ENCODE assay signal across 16 cellular contexts in the genomic region with DNA sequence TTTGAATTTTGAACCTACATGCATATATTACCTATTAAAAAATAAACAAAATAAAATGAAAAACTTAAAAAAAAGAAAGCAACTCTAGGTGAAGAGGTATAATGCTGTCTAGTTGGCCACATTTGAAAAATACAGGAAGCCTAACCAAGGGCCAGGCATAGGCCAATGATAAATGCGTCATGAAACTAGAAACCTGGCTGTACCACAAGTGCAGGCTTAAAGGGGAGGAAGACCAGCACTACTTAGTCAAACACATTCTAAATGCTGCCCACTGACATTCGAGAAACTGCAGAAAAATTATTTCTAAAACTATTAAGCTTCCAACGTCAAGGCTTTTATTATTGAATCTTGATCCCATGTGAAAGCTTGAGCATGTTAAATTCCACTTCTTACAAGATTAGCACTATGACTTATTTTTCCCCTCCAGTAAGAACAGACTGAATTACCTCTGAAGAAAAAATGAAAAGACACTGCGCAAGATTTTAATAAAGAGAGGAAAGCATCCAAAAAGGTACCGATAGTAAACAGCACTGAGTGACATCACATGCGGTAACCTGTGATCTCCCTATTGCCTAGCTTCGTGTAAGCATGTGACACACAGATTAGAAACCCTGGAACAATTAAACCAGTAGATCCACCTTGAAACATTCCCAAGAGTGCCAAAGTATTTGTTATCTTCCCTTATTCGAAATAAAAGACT. TPM values are rescaled to one million over a fixed set of nuclear protein-coding genes. Genes with fewer than 3 reads are reported as not detected.
DNase-seq lines count a peak whose midpoint lies in the region; FAIRE-seq and TF ChIP-seq lines count a peak whose summit lies in the region.
"Had no signal": no experiment of that assay in that cellular context is flagged by ENCODE, and none has a peak within 500 bp of the region (broad histone marks: within the 10 kb centered on the region; RNA-seq: fewer than 3 reads in every experiment).

No MANE protein-coding gene starts in this region.

- H3K9ac ChIP-seq in keratinocyte (ENCODE audit: control insufficient read depth, extremely low read depth, insufficient read depth, low read length) = no peak overlapping the region
- H3K9ac ChIP-seq in skeletal muscle tissue (ENCODE audit: low read depth in 1 of 3, low read length in 3 of 3) = no peak overlapping the region

- TF ChIP-seq CTCF in keratinocyte (optimal IDR thresholded peaks at IDR 0.05 in 1 of 3, IDR thresholded peaks at IDR 0.05 in 1 of 3, conservative IDR thresholded peaks at IDR 0.05 in 1 of 3; ENCODE audit: extremely low read depth in 1 of 3, insufficient read depth in 2 of 3, low read length in 3 of 3) = no peak

- peaks cover 18% of the 10 kb centered on the region for H3K79me2 ChIP-seq in keratinocyte (ENCODE audit: control insufficient read depth, insufficient read depth, low read length)

- H2AFZ ChIP-seq in keratinocyte (ENCODE audit: control insufficient read depth, low read length) = peak overlapping the region; percentile 70

- H3K9me1 ChIP-seq in keratinocyte (ENCODE audit: control insufficient read depth, extremely low read depth, insufficient read depth, low read length) = no peaks in the 10 kb centered on the region

- H3K36me3 ChIP-seq in keratinocyte (ENCODE audit: control insufficient read depth in 2 of 2, extremely low read depth in 1 of 2, insufficient read depth in 2 of 2, low read length in 2 of 2) (peaks cover 0 to 2% of the 10 kb centered on the region in 2 experiments), skeletal muscle tissue (ENCODE audit: control insufficient read depth in 3 of 3, insufficient read depth in 3 of 3, low read length in 3 of 3) (no peaks in the 10 kb centered on the region)
- H3K36me3 ChIP-seq: BE2C had no signal

- H3K27ac ChIP-seq in epithelial cell of prostate (peak overlapping the region; percentile 41), keratinocyte (ENCODE audit: control insufficient read depth, insufficient read depth, low read length) (peak overlapping the region; percentile 40), skeletal muscle tissue (ENCODE audit: low read depth, low read length) (peak overlapping the region; percentile 78)

- no peak for FAIRE-seq in keratinocyte (lab: Jason Lieb, UNC)

- H4K20me1 ChIP-seq in keratinocyte (ENCODE audit: control insufficient read depth, extremely low read depth, insufficient read depth, low read length) = no peaks in the 10 kb centered on the region

- H3K27me3 ChIP-seq in keratinocyte (ENCODE audit: control insufficient read depth, extremely low read depth, insufficient read depth, low read length) = no peaks in the 10 kb centered on the region
- no peaks in the 10 kb centered on the region for H3K27me3 ChIP-seq in skeletal muscle tissue (ENCODE audit: control insufficient read depth in 3 of 3, insufficient read depth in 3 of 3, low read length in 3 of 3)
- H3K27me3 ChIP-seq: BE2C had no signal

- H3K4me3 ChIP-seq in keratinocyte (ENCODE audit: control insufficient read depth in 2 of 3, extremely low read depth in 1 of 3, insufficient read depth in 2 of 3, low read depth in 1 of 3, low read length in 3 of 3) (peak overlapping the region in 1 of 3 experiments; percentile 33), skeletal muscle tissue (ENCODE audit: low read length in 3 of 3) (peak overlapping the region; percentile 41 to 54 (median 47))
- H3K4me3 ChIP-seq: smooth muscle cell had no signal

- H3K4me1 ChIP-seq in keratinocyte (ENCODE audit: control insufficient read depth, extremely low read depth, insufficient read depth, low read length) (peaks cover 5% of the 10 kb centered on the region), skeletal muscle tissue (ENCODE audit: control insufficient read depth in 3 of 3, insufficient read depth in 3 of 3, low read length in 3 of 3) (peaks cover 0 to 13% (median 7%) of the 10 kb centered on the region in 3 donors)

- DNase-seq in LHCN-M2 (ENCODE audit: low read depth) (peak; percentile 50), epithelial cell of prostate (ENCODE audit: low read depth, low spot score) (no peak), keratinocyte (ENCODE audit: low read depth, low spot score) (no peak), NCI-H446 treated with DMSO at 0.1 percent for 48 hours (lab: John Stamatoyannopoulos, UW) (no peak)
- no peak for DNase-seq in activated effector memory CD4-positive, alpha-beta T cell treated with anti-CD3 and anti-CD28 coated beads, Interleukin-2, amount 50 U/mL, for 16 hours
- DNase-seq in activated CD4-positive, alpha-beta T cell treated with anti-CD3 and anti-CD28 coated beads, Interleukin-2, amount 50 U/mL, for 48 hours = no peak
- DNase-seq in stimulated activated CD4-positive, alpha-beta T cell treated with anti-CD3 and anti-CD28 coated beads, Interleukin-4, amount 100 ng/mL, for 24 hours = no peak
- DNase-seq: activated CD8-positive, alpha-beta memory T cell treated with anti-CD3 and anti-CD28 coated beads, Interleukin-2, amount 10 ng/mL, durations not matched to agents 7 days and 5 days; activated naive CD4-positive, alpha-beta T cell; BE2C; DMS153; naive thymus-derived CD8-positive, alpha-beta T cell; NCI-H1092; stimulated activated naive CD8-positive, alpha-beta T cell treated with anti-CD3 and anti-CD28 coated beads, Interleukin-15, amount 100 ng/mL, for 72 hours had no signal

- dilution Hi-C loops in keratinocyte (cut with MboI; ENCODE audit: extremely low pct_ligation_motif_present, low sequenced_read_pairs) = no loop called here

- peak overlapping the region; percentile 75 for H3K4me2 ChIP-seq in keratinocyte (ENCODE audit: control insufficient read depth, extremely low read depth, insufficient read depth, low read depth, low read length)
- H3K4me2 ChIP-seq: smooth muscle cell had no signal

- no peaks in the 10 kb centered on the region for H3K9me3 ChIP-seq in keratinocyte (ENCODE audit: control insufficient read depth, low read depth, low read length)
- no peaks in the 10 kb centered on the region for H3K9me3 ChIP-seq in skeletal muscle tissue (ENCODE audit: control insufficient read depth in 3 of 3, low read length in 3 of 3)
- H3K9me3 ChIP-seq: BE2C had no signal

RNA-seq across cellular contexts. Expression of gene CDC14B, which starts 16.2 kb away (rescaled TPM):
- 10.8 and 12.6 TPM in 2 replicates for total RNA-seq in LHCN-M2 (2014; rRNA removed)
- 4.8 TPM for polyA plus RNA-seq in LHCN-M2 (2012)
- 4.5 to 9.3 TPM (median 7.5 TPM) in 3 replicates for polyA plus RNA-seq in keratinocyte
- 2.7 TPM for polyA plus RNA-seq in keratinocyte (2011; ENCODE audit: low read depth)
- 5.5 and 8.7 TPM in 2 replicates for polyA plus RNA-seq in keratinocyte (2011; cell fraction: cytosol; rRNA removed)
- 10.3 and 11.9 TPM in 2 replicates for polyA plus RNA-seq in keratinocyte (2011; cell fraction: nucleus; rRNA removed)
- polyA plus RNA-seq in keratinocyte (2012; ENCODE audit: low replicate concordance) = 3.5 and 7.3 TPM in 2 replicates
- 7.5 to 21.1 TPM (median 8.2 TPM) in 3 replicates for polyA minus RNA-seq in keratinocyte
- 8.2 TPM for polyA minus RNA-seq in keratinocyte (2011; cell fraction: cytosol; rRNA and poly(A)+ RNA removed)
- polyA minus RNA-seq in keratinocyte (2011; cell fraction: nucleus; rRNA and poly(A)+ RNA removed) = 7.9 and 13.1 TPM in 2 replicates
- 45.9 TPM for total RNA-seq in skeletal muscle tissue

RNA-seq across cellular contexts. Expression of gene PRXL2C, which starts 51.7 kb away (rescaled TPM):
- total RNA-seq in LHCN-M2 (2014; rRNA removed) (11.2 and 14.6 TPM in 2 replicates), skeletal muscle tissue (16.7 TPM)
- 8.2 TPM for polyA plus RNA-seq in LHCN-M2 (2012)
- 4.2 to 10.1 TPM (median 8.6 TPM) in 3 replicates for polyA plus RNA-seq in keratinocyte
- 3.9 TPM for polyA plus RNA-seq in keratinocyte (2011; ENCODE audit: low read depth)
- polyA plus RNA-seq in keratinocyte (2011; cell fraction: cytosol; rRNA removed) = 4.6 and 7.7 TPM in 2 replicates
- 2.1 and 2.5 TPM in 2 replicates for polyA plus RNA-seq in keratinocyte (2011; cell fraction: nucleus; rRNA removed)
- polyA plus RNA-seq in keratinocyte (2012; ENCODE audit: low replicate concordance) = 3.9 and 8.1 TPM in 2 replicates
- 2.5 to 3.9 TPM (median 3.8 TPM) in 3 replicates for polyA minus RNA-seq in keratinocyte
- 7.1 TPM for polyA minus RNA-seq in keratinocyte (2011; cell fraction: cytosol; rRNA and poly(A)+ RNA removed)
- polyA minus RNA-seq in keratinocyte (2011; cell fraction: nucleus; rRNA and poly(A)+ RNA removed) = 1.2 and 4.0 TPM in 2 replicates
